16 cellular contexts compared by ENCODE assay signal in genomic region chr2:237316339-237316738, GRCh38.
DNase-seq lines count a peak whose midpoint lies in the region; ATAC-seq and TF ChIP-seq lines count a peak whose summit lies in the region.
"Had no signal": no experiment of that assay in that cellular context is flagged by ENCODE, and none has a peak within 500 bp of the region (broad histone marks: within the 10 kb centered on the region; RNA-seq: fewer than 3 reads in every experiment).

No MANE protein-coding gene starts in this region.

- H3K27me3 ChIP-seq in ascending aorta (no peaks in the 10 kb centered on the region), esophagus squamous epithelium (no peaks in the 10 kb centered on the region), thoracic aorta (replicated peaks; ENCODE audit: insufficient read depth) (no peaks in the 10 kb centered on the region)
- H3K27me3 ChIP-seq: BLaER1 had no signal

- no peak overlapping the region for H3K4me3 ChIP-seq in ascending aorta
- no peak overlapping the region for H3K4me3 ChIP-seq in esophagus squamous epithelium
- no peak overlapping the region for H3K4me3 ChIP-seq in thoracic aorta
- H3K4me3 ChIP-seq: BLaER1, SK-N-MC had no signal

- H3K27me3 Mint-ChIP-seq in nephron (ENCODE audit: low read depth): peaks cover 4% of the 10 kb centered on the region
- peaks cover 15 to 16% of the 10 kb centered on the region in 2 donors for H3K27me3 Mint-ChIP-seq in T-cell

- TF ChIP-seq CTCF in ascending aorta (IDR thresholded peaks at IDR 0.05) (no peak), esophagus squamous epithelium (IDR thresholded peaks at IDR 0.05) (no peak), nephron (IDR thresholded peaks at IDR 0.05; ENCODE audit: unreplicated experiment in 3 of 3) (no peak), thoracic aorta (IDR thresholded peaks at IDR 0.05) (no peak)

- POLR2A ChIA-PET in T-cell (lab: Charles Lee): no interaction called here

- ATAC-seq in thoracic aorta (ENCODE audit: insufficient number of reproducible peaks, low FRiP score, low read depth) (no peak), T-cell (replicated peaks in 1 of 4) (no peak), HG03342 (IDR thresholded peaks at IDR 0.05; ENCODE audit: unreplicated experiment) (no peak)

- CTCF ChIA-PET in T-cell (lab: Charles Lee): no interaction called here

- peak overlapping the region; percentile 95 to 99 for H3K27ac ChIP-seq in ascending aorta
- H3K27ac ChIP-seq in esophagus squamous epithelium: peak overlapping the region; percentile 62 to 91 (median 88)
- H3K27ac ChIP-seq in thoracic aorta: peak overlapping the region; percentile 94 to 98
- H3K27ac ChIP-seq: BLaER1 had no signal

- no peak for TF ChIP-seq POLR2A in esophagus squamous epithelium (IDR thresholded peaks at IDR 0.05)

- no peaks in the 10 kb centered on the region for H3K9me3 Mint-ChIP-seq in nephron
- no peaks in the 10 kb centered on the region for H3K9me3 Mint-ChIP-seq in T-cell

- no peak overlapping the region for H3K4me3 Mint-ChIP-seq in nephron
- H3K4me3 Mint-ChIP-seq in T-cell: no peak overlapping the region

- H3K36me3 ChIP-seq in ascending aorta (no peaks in the 10 kb centered on the region), esophagus squamous epithelium (no peaks in the 10 kb centered on the region), thoracic aorta (no peaks in the 10 kb centered on the region)
- H3K36me3 ChIP-seq: BLaER1 had no signal

- intact Hi-C loops in ascending aorta (cut with DNase I): no loop called here
- intact Hi-C loops in esophagus squamous epithelium (cut with DNase I): no loop called here

- H3K4me1 ChIP-seq in ascending aorta (peaks cover 24 to 37% of the 10 kb centered on the region in 2 donors), esophagus squamous epithelium (peaks cover 0 to 39% (median 18%) of the 10 kb centered on the region in 3 donors), thoracic aorta (ENCODE audit: control insufficient read depth in 1 of 2, low read depth in 2 of 2) (peaks cover 22 to 64% of the 10 kb centered on the region in 2 donors)
- H3K4me1 ChIP-seq: BLaER1 had no signal

- H3K9me3 ChIP-seq in ascending aorta (no peaks in the 10 kb centered on the region), esophagus squamous epithelium (no peaks in the 10 kb centered on the region), thoracic aorta (no peaks in the 10 kb centered on the region)
- H3K9me3 ChIP-seq: BLaER1 had no signal

- WGBS in esophagus squamous epithelium, 2 donors: 81 to 85% methylated on average over 6 of the region's 6 CpGs

- H3K36me3 Mint-ChIP-seq in nephron (ENCODE audit: low read depth) (peaks cover 17% of the 10 kb centered on the region), T-cell (no peaks in the 10 kb centered on the region)

- peak overlapping the region; percentile 96 to 99 (median 99) for H3K27ac Mint-ChIP-seq in nephron
- no peak overlapping the region for H3K27ac Mint-ChIP-seq in T-cell

- no peak for DNase-seq in ascending aorta (ENCODE audit: low spot score in 2 of 2)
- DNase-seq in esophagus squamous epithelium (lab: John Stamatoyannopoulos, UW): no peak
- no peak for DNase-seq in thoracic aorta (ENCODE audit: low spot score)
- no peak for DNase-seq in NCI-H1105 (lab: John Stamatoyannopoulos, UW)
- DNase-seq in T-cell: no peak
- no peak for DNase-seq in activated CD4-positive, alpha-beta T cell treated with anti-CD3 and anti-CD28 coated beads, Interleukin-2, amount 50 U/mL, for 4 hours
- DNase-seq: activated gamma-delta T cell treated with Interleukin-2 at 50 U/mL for 16 hours; DMS153; effector memory CD4-positive, alpha-beta T cell; NCI-H187; NCI-H510A treated with DMSO at 0.1 percent for 48 hours; retina had no signal

- H3K4me1 Mint-ChIP-seq in nephron (peaks cover 73% of the 10 kb centered on the region), T-cell (no peaks in the 10 kb centered on the region)

Comparison
In these comparisons a context has a peak if more than half of its experiments do, and no peak if none do; other contexts are left out.
1. H3K27ac Mint-ChIP-seq: peak in nephron (3 of 3); none in T-cell (0 of 2).
2. Peak in every context shown above with its lines, with median percentiles within 50 percentile points of each other: H3K27ac ChIP-seq.